In genomic region chr15:73273181-73274002, GRCh38 we compare ENCODE assay signal across 8 cellular contexts.
DNase-seq lines count a peak whose midpoint lies in the region; ATAC-seq and TF ChIP-seq lines count a peak whose summit lies in the region.

No MANE protein-coding gene starts in this region.

- H3K36me3 Mint-ChIP-seq in neural crest cell (ENCODE audit: low read depth) (peaks cover 9% of the 10 kb centered on the region), type B pancreatic cell (peaks cover 18% of the 10 kb centered on the region)

- no peak overlapping the region for H3K4me3 ChIP-seq in fibroblast of pulmonary artery (replicated peaks; ENCODE audit: low read depth, low read length)

- H3K9me3 Mint-ChIP-seq in neural crest cell, result no peaks in the 10 kb centered on the region
- H3K9me3 Mint-ChIP-seq in type B pancreatic cell, result no peaks in the 10 kb centered on the region

- peak; percentile 65 for ATAC-seq in HG03354 (IDR thresholded peaks at IDR 0.05; ENCODE audit: poor library complexity, severe bottlenecking, unreplicated experiment)
- no peak for ATAC-seq in HG03432 (IDR thresholded peaks at IDR 0.05; ENCODE audit: unreplicated experiment)

- no peaks in the 10 kb centered on the region for H3K27me3 Mint-ChIP-seq in neural crest cell (ENCODE audit: low read depth)
- H3K27me3 Mint-ChIP-seq in type B pancreatic cell, result no peaks in the 10 kb centered on the region

- DNase-seq in D341Med (ENCODE audit: low spot score) (peak; percentile 72), NCI-H82 (lab: John Stamatoyannopoulos, UW) (peak; percentile 79), fibroblast of pulmonary artery (ENCODE audit: low read depth) (peak; percentile 76), neural crest cell (ENCODE audit: low read depth, low spot score) (peak; percentile 48), type B pancreatic cell (ENCODE audit: extremely low spot score, unreplicated experiment) (no peak)
- DNase-seq in activated T-cell treated with anti-CD3 and anti-CD28 coated beads, Interleukin-2, amount 50 U/mL, for 1 hour, result peak; percentile 20

- H3K4me1 Mint-ChIP-seq in neural crest cell (no peaks in the 10 kb centered on the region), type B pancreatic cell (ENCODE audit: unreplicated experiment) (peaks cover 10% of the 10 kb centered on the region)

- H3K4me3 Mint-ChIP-seq in neural crest cell (no peak overlapping the region), type B pancreatic cell (no peak overlapping the region)

- no peak overlapping the region for H3K27ac Mint-ChIP-seq in neural crest cell (ENCODE audit: unreplicated experiment)
- H3K27ac Mint-ChIP-seq in type B pancreatic cell, result no peak overlapping the region

- peak; percentile 88 for TF ChIP-seq CTCF in fibroblast of pulmonary artery (IDR thresholded peaks at IDR 0.05; ENCODE audit: low read length, missing control alignments)
- TF ChIP-seq CTCF in neural crest cell (conservative IDR thresholded peaks at IDR 0.05), result peak; percentile 83
- peak; percentile 87 for TF ChIP-seq CTCF in type B pancreatic cell (conservative IDR thresholded peaks at IDR 0.05)
